In the genomic region with DNA sequence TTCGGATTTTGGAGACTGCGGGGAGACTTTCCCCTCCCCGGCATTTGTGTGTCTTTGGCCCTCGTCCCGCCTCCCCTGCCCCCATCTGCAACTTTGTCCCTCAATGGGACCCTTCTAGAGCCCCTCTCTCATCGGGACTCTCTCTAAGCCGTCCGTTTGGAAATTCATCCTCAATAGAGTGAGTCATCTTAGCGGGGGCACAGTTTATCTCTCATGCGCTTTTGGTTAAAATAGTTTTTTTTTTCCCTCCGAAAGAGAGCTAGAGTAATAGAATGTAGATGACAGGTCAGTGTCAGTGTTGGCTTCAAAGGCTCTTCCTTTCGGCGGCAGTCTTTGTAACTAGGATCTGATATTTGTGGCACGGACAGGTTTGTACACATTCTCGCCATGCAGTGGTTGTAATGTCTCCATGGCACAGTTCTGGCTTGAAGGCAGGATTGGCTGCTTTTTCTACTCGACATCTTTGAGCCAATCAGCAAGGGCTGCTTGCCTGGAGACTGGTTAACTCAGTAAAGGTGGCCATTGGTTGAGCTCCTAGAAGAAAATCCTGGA, we compare ENCODE assay signal across 1 cellular context.
A peak's percentile ranks its signal among the peaks of the same experiment; 100 is the strongest.
TF ChIP-seq lines count a peak whose summit lies in the region.

No MANE protein-coding gene starts in this region.

TF ChIP-seq in K562, 482 proteins besides CTCF, POLR2A, EP300 and RAD21 (continued from another document and continues in another):
- TF ChIP-seq XRCC3 (IDR thresholded peaks at IDR 0.05) (no peak), GATA2 (CRISPR knock-in tag; IDR thresholded peaks at IDR 0.05) (no peak), ZNF384 (IDR thresholded peaks at IDR 0.05; ENCODE audit: low read depth, low read length) (no peak), DACH1 (IDR thresholded peaks at IDR 0.05; ENCODE audit: partially characterized antibody) (no peak), ZFP1 (CRISPR knock-in tag; IDR thresholded peaks at IDR 0.05) (no peak), ZNF311 (CRISPR knock-in tag; IDR thresholded peaks at IDR 0.05) (no peak), RFX7 (CRISPR knock-in tag; IDR thresholded peaks at IDR 0.05) (no peak), ZNF764 (CRISPR knock-in tag; IDR thresholded peaks at IDR 0.05; ENCODE audit: low read depth) (no peak), YBX1 (IDR thresholded peaks at IDR 0.05) (no peak), RBFOX2 (IDR thresholded peaks at IDR 0.05; ENCODE audit: low read depth, low read length) (no peak), TRIM28 (IDR thresholded peaks at IDR 0.05) (no peak), THRB (CRISPR knock-in tag; conservative IDR thresholded peaks at IDR 0.05) (no peak), BRF1 (IDR thresholded peaks at IDR 0.05; ENCODE audit: borderline replicate concordance, extremely low read depth, insufficient read length) (no peak), ATF1 (CRISPR knock-in tag; IDR thresholded peaks at IDR 0.05) (no peak), ATF1 (tag; IDR thresholded peaks at IDR 0.05) (no peak), DPF2 (IDR thresholded peaks at IDR 0.05) (peak; percentile 90), YY1 (IDR thresholded peaks at IDR 0.05; ENCODE audit: borderline replicate concordance in 1 of 3, control insufficient read depth in 1 of 3, extremely low read depth in 1 of 3, insufficient read depth in 3 of 3, insufficient read length in 1 of 3, insufficient replicate concordance in 2 of 3, low read depth in 1 of 3, low read length in 2 of 3) (peak in 1 of 3 experiments; percentile 78), SMARCC2 (IDR thresholded peaks at IDR 0.05; ENCODE audit: low read depth) (peak; percentile 55), RHOXF2B (CRISPR knock-in tag; conservative IDR thresholded peaks at IDR 0.05) (no peak), HNRNPL (IDR thresholded peaks at IDR 0.05; ENCODE audit: low read depth, low read length) (no peak), EHMT2 (IDR thresholded peaks at IDR 0.05) (no peak), RNF219 (CRISPR knock-in tag; IDR thresholded peaks at IDR 0.05) (no peak), POLR3A (IDR thresholded peaks at IDR 0.05; ENCODE audit: borderline replicate concordance, extremely low read depth, insufficient read depth, insufficient read length) (no peak), HMG20B (CRISPR knock-in tag; IDR thresholded peaks at IDR 0.05) (no peak), MBD2 (IDR thresholded peaks at IDR 0.05; ENCODE audit: borderline replicate concordance, low read depth) (peak; percentile 57; the same call in 1 of the 2 replicates), ZKSCAN1 (IDR thresholded peaks at IDR 0.05; ENCODE audit: low read depth, low read length) (peak; percentile 80; the same call in 1 of the 2 replicates), ETV5 (CRISPR knock-in tag; IDR thresholded peaks at IDR 0.05; ENCODE audit: low read depth) (no peak), ZNF24 (IDR thresholded peaks at IDR 0.05) (no peak), HDAC8 (tag; IDR thresholded peaks at IDR 0.05) (no peak), MAFG (tag; conservative IDR thresholded peaks at IDR 0.05) (no peak), NR2F6 (CRISPR knock-in tag; IDR thresholded peaks at IDR 0.05) (no peak), ZC3H11A (IDR thresholded peaks at IDR 0.05; ENCODE audit: low read depth, low read length) (no peak), SP1 (CRISPR knock-in tag; IDR thresholded peaks at IDR 0.05) (no peak), CBFA2T3 (IDR thresholded peaks at IDR 0.05) (0 out of 2 replicates have a peak, but pooled peaks have one; percentile 6), EGR1 (conservative IDR thresholded peaks at IDR 0.05) (peak; percentile 75), SREBF2 (CRISPR knock-in tag; IDR thresholded peaks at IDR 0.05) (no peak), ZNF785 (CRISPR knock-in tag; IDR thresholded peaks at IDR 0.05) (no peak)
- TF ChIP-seq, protein P1, sequence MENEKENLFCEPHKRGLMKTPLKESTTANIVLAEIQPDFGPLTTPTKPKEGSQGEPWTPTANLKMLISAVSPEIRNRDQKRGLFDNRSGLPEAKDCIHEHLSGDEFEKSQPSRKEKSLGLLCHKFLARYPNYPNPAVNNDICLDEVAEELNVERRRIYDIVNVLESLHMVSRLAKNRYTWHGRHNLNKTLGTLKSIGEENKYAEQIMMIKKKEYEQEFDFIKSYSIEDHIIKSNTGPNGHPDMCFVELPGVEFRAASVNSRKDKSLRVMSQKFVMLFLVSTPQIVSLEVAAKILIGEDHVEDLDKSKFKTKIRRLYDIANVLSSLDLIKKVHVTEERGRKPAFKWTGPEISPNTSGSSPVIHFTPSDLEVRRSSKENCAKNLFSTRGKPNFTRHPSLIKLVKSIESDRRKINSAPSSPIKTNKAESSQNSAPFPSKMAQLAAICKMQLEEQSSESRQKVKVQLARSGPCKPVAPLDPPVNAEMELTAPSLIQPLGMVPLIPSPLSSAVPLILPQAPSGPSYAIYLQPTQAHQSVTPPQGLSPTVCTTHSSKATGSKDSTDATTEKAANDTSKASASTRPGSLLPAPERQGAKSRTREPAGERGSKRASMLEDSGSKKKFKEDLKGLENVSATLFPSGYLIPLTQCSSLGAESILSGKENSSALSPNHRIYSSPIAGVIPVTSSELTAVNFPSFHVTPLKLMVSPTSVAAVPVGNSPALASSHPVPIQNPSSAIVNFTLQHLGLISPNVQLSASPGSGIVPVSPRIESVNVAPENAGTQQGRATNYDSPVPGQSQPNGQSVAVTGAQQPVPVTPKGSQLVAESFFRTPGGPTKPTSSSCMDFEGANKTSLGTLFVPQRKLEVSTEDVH (IDR thresholded peaks at IDR 0.05; ENCODE audit: low read depth, partially characterized antibody): no peak
- TF ChIP-seq, protein P2, sequence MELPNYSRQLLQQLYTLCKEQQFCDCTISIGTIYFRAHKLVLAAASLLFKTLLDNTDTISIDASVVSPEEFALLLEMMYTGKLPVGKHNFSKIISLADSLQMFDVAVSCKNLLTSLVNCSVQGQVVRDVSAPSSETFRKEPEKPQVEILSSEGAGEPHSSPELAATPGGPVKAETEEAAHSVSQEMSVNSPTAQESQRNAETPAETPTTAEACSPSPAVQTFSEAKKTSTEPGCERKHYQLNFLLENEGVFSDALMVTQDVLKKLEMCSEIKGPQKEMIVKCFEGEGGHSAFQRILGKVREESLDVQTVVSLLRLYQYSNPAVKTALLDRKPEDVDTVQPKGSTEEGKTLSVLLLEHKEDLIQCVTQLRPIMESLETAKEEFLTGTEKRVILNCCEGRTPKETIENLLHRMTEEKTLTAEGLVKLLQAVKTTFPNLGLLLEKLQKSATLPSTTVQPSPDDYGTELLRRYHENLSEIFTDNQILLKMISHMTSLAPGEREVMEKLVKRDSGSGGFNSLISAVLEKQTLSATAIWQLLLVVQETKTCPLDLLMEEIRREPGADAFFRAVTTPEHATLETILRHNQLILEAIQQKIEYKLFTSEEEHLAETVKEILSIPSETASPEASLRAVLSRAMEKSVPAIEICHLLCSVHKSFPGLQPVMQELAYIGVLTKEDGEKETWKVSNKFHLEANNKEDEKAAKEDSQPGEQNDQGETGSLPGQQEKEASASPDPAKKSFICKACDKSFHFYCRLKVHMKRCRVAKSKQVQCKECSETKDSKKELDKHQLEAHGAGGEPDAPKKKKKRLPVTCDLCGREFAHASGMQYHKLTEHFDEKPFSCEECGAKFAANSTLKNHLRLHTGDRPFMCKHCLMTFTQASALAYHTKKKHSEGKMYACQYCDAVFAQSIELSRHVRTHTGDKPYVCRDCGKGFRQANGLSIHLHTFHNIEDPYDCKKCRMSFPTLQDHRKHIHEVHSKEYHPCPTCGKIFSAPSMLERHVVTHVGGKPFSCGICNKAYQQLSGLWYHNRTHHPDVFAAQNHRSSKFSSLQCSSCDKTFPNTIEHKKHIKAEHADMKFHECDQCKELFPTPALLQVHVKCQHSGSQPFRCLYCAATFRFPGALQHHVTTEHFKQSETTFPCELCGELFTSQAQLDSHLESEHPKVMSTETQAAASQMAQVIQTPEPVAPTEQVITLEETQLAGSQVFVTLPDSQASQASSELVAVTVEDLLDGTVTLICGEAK (IDR thresholded peaks at IDR 0.05): no peak
- TF ChIP-seq, protein P2 (CRISPR knock-in tag; IDR thresholded peaks at IDR 0.05): no peak
- TF ChIP-seq, protein P3, sequence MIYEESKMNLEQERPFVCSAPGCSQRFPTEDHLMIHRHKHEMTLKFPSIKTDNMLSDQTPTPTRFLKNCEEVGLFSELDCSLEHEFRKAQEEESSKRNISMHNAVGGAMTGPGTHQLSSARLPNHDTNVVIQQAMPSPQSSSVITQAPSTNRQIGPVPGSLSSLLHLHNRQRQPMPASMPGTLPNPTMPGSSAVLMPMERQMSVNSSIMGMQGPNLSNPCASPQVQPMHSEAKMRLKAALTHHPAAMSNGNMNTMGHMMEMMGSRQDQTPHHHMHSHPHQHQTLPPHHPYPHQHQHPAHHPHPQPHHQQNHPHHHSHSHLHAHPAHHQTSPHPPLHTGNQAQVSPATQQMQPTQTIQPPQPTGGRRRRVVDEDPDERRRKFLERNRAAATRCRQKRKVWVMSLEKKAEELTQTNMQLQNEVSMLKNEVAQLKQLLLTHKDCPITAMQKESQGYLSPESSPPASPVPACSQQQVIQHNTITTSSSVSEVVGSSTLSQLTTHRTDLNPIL (CRISPR knock-in tag; IDR thresholded peaks at IDR 0.05): no peak
- TF ChIP-seq, protein P4, sequence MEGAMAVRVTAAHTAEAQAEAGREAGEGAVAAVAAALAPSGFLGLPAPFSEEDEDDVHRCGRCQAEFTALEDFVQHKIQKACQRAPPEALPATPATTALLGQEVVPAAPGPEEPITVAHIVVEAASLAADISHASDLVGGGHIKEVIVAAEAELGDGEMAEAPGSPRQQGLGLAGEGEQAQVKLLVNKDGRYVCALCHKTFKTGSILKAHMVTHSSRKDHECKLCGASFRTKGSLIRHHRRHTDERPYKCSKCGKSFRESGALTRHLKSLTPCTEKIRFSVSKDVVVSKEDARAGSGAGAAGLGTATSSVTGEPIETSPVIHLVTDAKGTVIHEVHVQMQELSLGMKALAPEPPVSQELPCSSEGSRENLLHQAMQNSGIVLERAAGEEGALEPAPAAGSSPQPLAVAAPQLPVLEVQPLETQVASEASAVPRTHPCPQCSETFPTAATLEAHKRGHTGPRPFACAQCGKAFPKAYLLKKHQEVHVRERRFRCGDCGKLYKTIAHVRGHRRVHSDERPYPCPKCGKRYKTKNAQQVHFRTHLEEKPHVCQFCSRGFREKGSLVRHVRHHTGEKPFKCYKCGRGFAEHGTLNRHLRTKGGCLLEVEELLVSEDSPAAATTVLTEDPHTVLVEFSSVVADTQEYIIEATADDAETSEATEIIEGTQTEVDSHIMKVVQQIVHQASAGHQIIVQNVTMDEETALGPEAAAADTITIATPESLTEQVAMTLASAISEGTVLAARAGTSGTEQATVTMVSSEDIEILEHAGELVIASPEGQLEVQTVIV (CRISPR knock-in tag; IDR thresholded peaks at IDR 0.05; ENCODE audit: borderline replicate concordance): no peak
